8 cellular contexts compared by ENCODE assay signal in genomic region chr17:21041753-21042433, GRCh38. TPM values are rescaled to one million over a fixed set of nuclear protein-coding genes. Genes with fewer than 3 reads are reported as not detected.
DNase-seq lines count a peak whose midpoint lies in the region; ATAC-seq and TF ChIP-seq lines count a peak whose summit lies in the region.

No MANE protein-coding gene starts in this region.

- TF ChIP-seq CTCF in fibroblast of mammary gland (conservative IDR thresholded peaks at IDR 0.05; ENCODE audit: control insufficient read depth, insufficient read depth, low read depth, low read length), result no peak

- peak overlapping the region; percentile 100 for H3K4me3 Mint-ChIP-seq in activated T-helper 1 cell treated with anti-CD3 and anti-CD28 coated beads, Interleukin-12 subunit alpha, Interleukin-12 subunit beta, Interleukin-2, Interleukin-4 antibody, amounts not matched to agents 30 ng/mL and 10 ng/mL and 1 ng/mL, durations not matched to agents 14 hours and 24 hours and 36 hours
- peak overlapping the region; percentile 90 to 97 (median 94) for H3K4me3 Mint-ChIP-seq in naive thymus-derived CD4-positive, alpha-beta T cell

- no peaks in the 10 kb centered on the region for H3K9me3 Mint-ChIP-seq in activated T-helper 1 cell treated with anti-CD3 and anti-CD28 coated beads, Interleukin-12 subunit alpha, Interleukin-12 subunit beta, Interleukin-2, Interleukin-4 antibody, amounts not matched to agents 30 ng/mL and 10 ng/mL and 1 ng/mL, durations not matched to agents 14 hours and 24 hours and 36 hours
- peaks cover 0 to 2% (median 0%) of the 10 kb centered on the region in 11 donors for H3K9me3 Mint-ChIP-seq in naive thymus-derived CD4-positive, alpha-beta T cell

- no peaks in the 10 kb centered on the region for H3K27me3 ChIP-seq in naive thymus-derived CD4-positive, alpha-beta T cell (ENCODE audit: control insufficient read depth in 2 of 2, insufficient read depth in 2 of 2, low read length in 2 of 2)

- peaks cover 24% of the 10 kb centered on the region for H3K4me1 Mint-ChIP-seq in activated T-helper 1 cell treated with anti-CD3 and anti-CD28 coated beads, Interleukin-12 subunit alpha, Interleukin-12 subunit beta, Interleukin-2, Interleukin-4 antibody, amounts not matched to agents 30 ng/mL and 10 ng/mL and 1 ng/mL, durations not matched to agents 14 hours and 24 hours and 36 hours (ENCODE audit: low read depth)
- peaks cover 24 to 57% (median 43%) of the 10 kb centered on the region in 7 donors for H3K4me1 Mint-ChIP-seq in naive thymus-derived CD4-positive, alpha-beta T cell

- CTCF ChIA-PET in naive thymus-derived CD4-positive, alpha-beta T cell (lab: Charles Lee), result no interaction called here

- POLR2A ChIA-PET in naive thymus-derived CD4-positive, alpha-beta T cell (lab: Charles Lee), result interaction anchor here (1.0 to 3.3 kb wide), 5 partner anchors 8 to 85 kb away, joined by 3 to 20 read pairs (median 12); partner anchors contain the start of gene DHRS7B

- peak overlapping the region; percentile 81 for H3K4me3 ChIP-seq in fibroblast of mammary gland (ENCODE audit: control insufficient read depth, low read depth, low read length)
- peak overlapping the region; percentile 79 for H3K4me3 ChIP-seq in naive thymus-derived CD4-positive, alpha-beta T cell (ENCODE audit: low read length)

- peak; percentile 50 for DNase-seq in Caki2 (ENCODE audit: low read depth)
- DNase-seq in activated T-helper 1 cell treated with anti-CD3 and anti-CD28 coated beads, Interleukin-12 subunit alpha, Interleukin-12 subunit beta, Interleukin-2, Interleukin-4 antibody, amounts not matched to agents 30 ng/mL and 10 ng/mL and 1 ng/mL, durations not matched to agents 14 hours and 24 hours and 36 hours (ENCODE audit: low spot score), result peak; percentile 70
- peak; percentile 75 for DNase-seq in fibroblast of mammary gland (ENCODE audit: low read depth)
- DNase-seq in naive thymus-derived CD4-positive, alpha-beta T cell, result peak; percentile 31 to 82 (median 51)
- DNase-seq in stimulated activated naive CD8-positive, alpha-beta T cell treated with anti-CD3 and anti-CD28 coated beads, Interleukin-15, Interleukin-2, amounts not matched to agents 100 U/mL and 50 U/mL, for 24 hours, result peak; percentile 85

- in situ Hi-C loops in Caki2 (cut with HindIII; ENCODE audit: low pct_unique_long_range_greater_than_20kb, low sequenced_read_pairs), result no loop called here

- peak; percentile 11 for ATAC-seq in HG03432 (IDR thresholded peaks at IDR 0.05; ENCODE audit: unreplicated experiment)
- ATAC-seq in naive thymus-derived CD4-positive, alpha-beta T cell, result peak; percentile 8
- ATAC-seq in stimulated activated naive CD8-positive, alpha-beta T cell treated with anti-CD3 and anti-CD28 coated beads, Interleukin-15, Interleukin-2, amounts not matched to agents 100 U/mL and 50 U/mL, for 24 hours, result peak; percentile 30
- ATAC-seq in GM18498 (IDR thresholded peaks at IDR 0.05; ENCODE audit: unreplicated experiment), result no peak

- peak overlapping the region; percentile 100 for H3K27ac ChIP-seq in naive thymus-derived CD4-positive, alpha-beta T cell (ENCODE audit: low read depth, low read length)

- peaks cover 17% of the 10 kb centered on the region for H3K36me3 Mint-ChIP-seq in activated T-helper 1 cell treated with anti-CD3 and anti-CD28 coated beads, Interleukin-12 subunit alpha, Interleukin-12 subunit beta, Interleukin-2, Interleukin-4 antibody, amounts not matched to agents 30 ng/mL and 10 ng/mL and 1 ng/mL, durations not matched to agents 14 hours and 24 hours and 36 hours (ENCODE audit: low read depth)
- peaks cover 0 to 4% (median 0%) of the 10 kb centered on the region in 5 donors for H3K36me3 Mint-ChIP-seq in naive thymus-derived CD4-positive, alpha-beta T cell

- peak overlapping the region; percentile 97 for H3K27ac Mint-ChIP-seq in activated T-helper 1 cell treated with anti-CD3 and anti-CD28 coated beads, Interleukin-12 subunit alpha, Interleukin-12 subunit beta, Interleukin-2, Interleukin-4 antibody, amounts not matched to agents 30 ng/mL and 10 ng/mL and 1 ng/mL, durations not matched to agents 14 hours and 24 hours and 36 hours
- peak overlapping the region; percentile 75 to 97 (median 91) for H3K27ac Mint-ChIP-seq in naive thymus-derived CD4-positive, alpha-beta T cell

- peaks cover 12 to 31% of the 10 kb centered on the region in 2 donors for H3K4me1 ChIP-seq in naive thymus-derived CD4-positive, alpha-beta T cell (ENCODE audit: control insufficient read depth in 2 of 2, insufficient read depth in 2 of 2, low read length in 2 of 2)

- peaks cover 0 to 11% (median 7%) of the 10 kb centered on the region in 3 experiments for H3K36me3 ChIP-seq in naive thymus-derived CD4-positive, alpha-beta T cell (ENCODE audit: control insufficient read depth in 2 of 3, insufficient read depth in 3 of 3, low read length in 3 of 3)

- no peaks in the 10 kb centered on the region for H3K27me3 Mint-ChIP-seq in activated T-helper 1 cell treated with anti-CD3 and anti-CD28 coated beads, Interleukin-12 subunit alpha, Interleukin-12 subunit beta, Interleukin-2, Interleukin-4 antibody, amounts not matched to agents 30 ng/mL and 10 ng/mL and 1 ng/mL, durations not matched to agents 14 hours and 24 hours and 36 hours (ENCODE audit: insufficient read depth)
- H3K27me3 Mint-ChIP-seq in naive thymus-derived CD4-positive, alpha-beta T cell, result no peaks in the 10 kb centered on the region

- no peaks in the 10 kb centered on the region for H3K9me3 ChIP-seq in naive thymus-derived CD4-positive, alpha-beta T cell (ENCODE audit: control insufficient read depth in 2 of 3, low read length in 3 of 3)

- intact Hi-C loops in activated T-helper 1 cell treated with anti-CD3 and anti-CD28 coated beads, Interleukin-12 subunit alpha, Interleukin-12 subunit beta, Interleukin-2, Interleukin-4 antibody, amounts not matched to agents 30 ng/mL and 10 ng/mL and 1 ng/mL, durations not matched to agents 14 hours and 24 hours and 36 hours (cut with micrococcal nuclease), result loop anchor here (5.0 kb wide), 3 partner anchors 50 to 415 kb away; no protein-coding TSS in a partner anchor
- intact Hi-C loops in naive thymus-derived CD4-positive, alpha-beta T cell (cut with micrococcal nuclease), result loop anchor here (1.0 to 10.0 kb wide), 7 partner anchors 40 to 1665 kb away; partner anchors contain the start of genes MAPK7 (in 1 of the 2) and NATD1 (in 1 of the 2)

TF ChIP-seq in PFSK-1, 5 proteins besides CTCF, POLR2A, EP300 and RAD21:
- TF ChIP-seq POLR2AphosphoS5 (IDR thresholded peaks at IDR 0.05; ENCODE audit: low read depth, low read length) (peak; percentile 57), REST (IDR thresholded peaks at IDR 0.05; ENCODE audit: insufficient read depth in 1 of 2, low read depth in 2 of 2, low read length in 2 of 2) (no peak), TAF1 (IDR thresholded peaks at IDR 0.05; ENCODE audit: borderline replicate concordance, insufficient read depth, low read length) (no peak), SIN3A (IDR thresholded peaks at IDR 0.05; ENCODE audit: borderline replicate concordance, insufficient read depth, low read length) (peak; percentile 68; the same call in 1 of the 2 replicates), FOXP2 (optimal IDR thresholded peaks at IDR 0.05; ENCODE audit: borderline replicate concordance, extremely low read depth, extremely low read length, insufficient read depth) (peak; percentile 52)

RNA-seq across cellular contexts. Expression of gene USP22, which starts 0.9 kb away (rescaled TPM):
- total RNA-seq in Caki2 (2014; rRNA removed; shearing (Covaris generic); ENCODE audit: low replicate concordance), result 115 and 144 TPM in 2 replicates
- polyA plus RNA-seq in PFSK-1 (2012; ENCODE audit: insufficient read length, low read depth), result 319 TPM
- total RNA-seq in activated T-helper 1 cell treated with anti-CD3 and anti-CD28 coated beads, Interleukin-12 subunit alpha, Interleukin-12 subunit beta, Interleukin-2, Interleukin-4 antibody, amounts not matched to agents 30 ng/mL and 10 ng/mL and 1 ng/mL, durations not matched to agents 14 hours and 24 hours and 36 hours, result 147 and 152 TPM in 2 replicates
- 100 to 1,000 TPM; 134 to 172 (median 159) TPM for total RNA-seq in naive thymus-derived CD4-positive, alpha-beta T cell
- polyA plus RNA-seq in naive thymus-derived CD4-positive, alpha-beta T cell, result 10 to 100 TPM; 35.0 to 50.7 TPM
